1 cellular context compared by ENCODE assay signal in genomic region chr1:236063919-236064673, GRCh38.
A peak's percentile ranks its signal among the peaks of the same experiment; 100 is the strongest.
TF ChIP-seq lines count a peak whose summit lies in the region.

No MANE protein-coding gene starts in this region.

TF ChIP-seq in HepG2, 621 proteins besides CTCF, POLR2A, EP300 and RAD21 (continued from another document and continues in another):
- peak; percentile 33 for TF ChIP-seq YY1 (IDR thresholded peaks at IDR 0.05; ENCODE audit: insufficient read depth, insufficient replicate concordance, low read depth, low read length)
- TF ChIP-seq PBX3 (CRISPR knock-in tag; IDR thresholded peaks at IDR 0.05; ENCODE audit: borderline replicate concordance) = 0 out of 2 replicates have a peak, but pooled peaks have one; percentile 61
- no peak for TF ChIP-seq NFE2L2 (IDR thresholded peaks at IDR 0.05; ENCODE audit: low read length)
- no peak for TF ChIP-seq ZBTB2 (CRISPR knock-in tag; IDR thresholded peaks at IDR 0.05; ENCODE audit: low read depth)
- TF ChIP-seq SCMH1 (CRISPR knock-in tag; IDR thresholded peaks at IDR 0.05; ENCODE audit: borderline replicate concordance) = no peak
- TF ChIP-seq ZNF737 (CRISPR knock-in tag; IDR thresholded peaks at IDR 0.05; ENCODE audit: borderline replicate concordance) = peak; percentile 93; the same call in 1 of the 2 replicates
- 0 out of 2 replicates have a peak, but pooled peaks have one; percentile 57 for TF ChIP-seq DDIT3 (CRISPR knock-in tag; IDR thresholded peaks at IDR 0.05)
- TF ChIP-seq MLX (CRISPR knock-in tag; IDR thresholded peaks at IDR 0.05) = peak; percentile 78
- no peak for TF ChIP-seq CBX2 (IDR thresholded peaks at IDR 0.05; ENCODE audit: low read depth, low read length)
- 0 out of 2 replicates have a peak, but pooled peaks have one; percentile 63 for TF ChIP-seq CBX2 (CRISPR knock-in tag; IDR thresholded peaks at IDR 0.05; ENCODE audit: low read depth)
- peak; percentile 90; the same call in 1 of the 2 replicates for TF ChIP-seq ATF5 (CRISPR knock-in tag; IDR thresholded peaks at IDR 0.05; ENCODE audit: low read depth)
- TF ChIP-seq KAT8 (CRISPR knock-in tag; IDR thresholded peaks at IDR 0.05) = peak; percentile 82
- TF ChIP-seq ZNF280B (CRISPR knock-in tag; IDR thresholded peaks at IDR 0.05; ENCODE audit: borderline replicate concordance) = peak; percentile 75; the same call in 1 of the 2 replicates
- TF ChIP-seq ZNF432 (CRISPR knock-in tag; IDR thresholded peaks at IDR 0.05; ENCODE audit: borderline replicate concordance) = no peak
- TF ChIP-seq ZBTB38 (CRISPR knock-in tag; IDR thresholded peaks at IDR 0.05) = peak; percentile 88
- TF ChIP-seq HMGA1 (CRISPR knock-in tag; conservative IDR thresholded peaks at IDR 0.05) = no peak
- TF ChIP-seq ZNF556 (CRISPR knock-in tag; IDR thresholded peaks at IDR 0.05; ENCODE audit: borderline replicate concordance) = peak; percentile 86
- no peak for TF ChIP-seq SMARCC2 (IDR thresholded peaks at IDR 0.05)
- TF ChIP-seq CEBPB (IDR thresholded peaks at IDR 0.05; ENCODE audit: borderline replicate concordance, low read depth, low read length) = no peak
- no peak for TF ChIP-seq NR3C1 (CRISPR knock-in tag; IDR thresholded peaks at IDR 0.05)
- 0 out of 2 replicates have a peak, but pooled peaks have one; percentile 51 for TF ChIP-seq CSRNP2 (CRISPR knock-in tag; conservative IDR thresholded peaks at IDR 0.05; ENCODE audit: low read depth)
- TF ChIP-seq ZNF558 (CRISPR knock-in tag; IDR thresholded peaks at IDR 0.05; ENCODE audit: borderline replicate concordance) = peak; percentile 96; the same call in 1 of the 2 replicates
- peak; percentile 98 for TF ChIP-seq NRL (CRISPR knock-in tag; IDR thresholded peaks at IDR 0.05; ENCODE audit: borderline replicate concordance)
- TF ChIP-seq GRHL1 (CRISPR knock-in tag; conservative IDR thresholded peaks at IDR 0.05) = no peak; the same call in 1 of the 2 replicates
- TF ChIP-seq HIC2 (CRISPR knock-in tag; IDR thresholded peaks at IDR 0.05; ENCODE audit: low read depth) = no peak
- peak; percentile 62; the same call in 1 of the 2 replicates for TF ChIP-seq ZNF292 (CRISPR knock-in tag; IDR thresholded peaks at IDR 0.05; ENCODE audit: borderline replicate concordance, low read depth)
- 0 out of 2 replicates have a peak, but pooled peaks have one; percentile 28 for TF ChIP-seq DNMT3B (CRISPR knock-in tag; conservative IDR thresholded peaks at IDR 0.05)
- 0 out of 2 replicates have a peak, but pooled peaks have one; percentile 71 for TF ChIP-seq ZNF598 (CRISPR knock-in tag; IDR thresholded peaks at IDR 0.05; ENCODE audit: borderline replicate concordance)
- TF ChIP-seq SMYD3 (CRISPR knock-in tag; IDR thresholded peaks at IDR 0.05) = peak; percentile 76; the same call in 1 of the 2 replicates
- peak; percentile 83 for TF ChIP-seq ZNF205 (CRISPR knock-in tag; IDR thresholded peaks at IDR 0.05)
- peak; percentile 87; the same call in 1 of the 2 replicates for TF ChIP-seq JUNB (CRISPR knock-in tag; IDR thresholded peaks at IDR 0.05; ENCODE audit: borderline replicate concordance)
- peak; percentile 69; the same call in 1 of the 2 replicates for TF ChIP-seq NFIC (IDR thresholded peaks at IDR 0.05; ENCODE audit: low read length)
- TF ChIP-seq PHF8 (CRISPR knock-in tag; IDR thresholded peaks at IDR 0.05) = peak; percentile 53; the same call in 1 of the 2 replicates
- TF ChIP-seq ZBTB10 (CRISPR knock-in tag; IDR thresholded peaks at IDR 0.05; ENCODE audit: borderline replicate concordance) = peak; percentile 57; the same call in 1 of the 2 replicates
- peak; percentile 89 for TF ChIP-seq ELF3 (CRISPR knock-in tag; IDR thresholded peaks at IDR 0.05)
- no peak for TF ChIP-seq GPBP1L1 (CRISPR knock-in tag; IDR thresholded peaks at IDR 0.05)
